Comparison of ENCODE assay signal across 8 cellular contexts in the genomic region with DNA sequence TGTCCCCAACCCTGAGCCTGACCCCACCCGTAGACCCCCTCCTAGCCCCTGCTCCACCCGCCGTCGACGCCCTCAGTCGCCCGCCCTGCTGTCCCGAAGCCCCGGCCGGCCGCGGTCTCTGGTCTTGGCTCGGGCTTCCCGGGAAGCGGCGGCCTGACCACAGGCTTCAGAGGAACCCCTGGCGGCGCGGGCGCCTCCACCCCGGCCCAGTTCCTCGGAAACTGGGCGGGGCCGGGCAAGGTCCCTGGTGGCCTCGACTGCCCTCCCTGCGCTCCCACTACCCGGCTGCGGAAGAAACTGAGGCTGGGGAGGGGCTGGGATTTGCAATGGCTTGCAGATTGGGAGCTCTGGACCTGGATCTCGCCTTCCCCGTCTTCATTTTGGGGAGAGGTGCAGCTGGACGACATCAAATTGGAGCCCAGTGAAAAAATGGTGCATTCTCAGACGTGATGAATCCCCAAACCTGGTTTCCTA. TPM values are rescaled to one million over a fixed set of nuclear protein-coding genes. Genes with fewer than 3 reads are reported as not detected.
DNase-seq lines count a peak whose midpoint lies in the region; ATAC-seq, FAIRE-seq and TF ChIP-seq lines count a peak whose summit lies in the region.

No MANE protein-coding gene starts in this region.

- H3K4me1 Mint-ChIP-seq in GM23338, result peaks cover 33% of the 10 kb centered on the region

- H3K9ac ChIP-seq in kidney (ENCODE audit: low read length in 2 of 2), result peak overlapping the region; percentile 67 to 92

- ATAC-seq in GM23338, result peak; percentile 24
- no peak for ATAC-seq in HG02870 (IDR thresholded peaks at IDR 0.05; ENCODE audit: unreplicated experiment)
- ATAC-seq in GM18909 (IDR thresholded peaks at IDR 0.05; ENCODE audit: poor library complexity, unreplicated experiment), result no peak

- peak overlapping the region; percentile 87 for H3K4me3 Mint-ChIP-seq in GM23338

- peaks cover 21% of the 10 kb centered on the region for H4K20me1 ChIP-seq in GM23338 (replicated peaks; ENCODE audit: insufficient read depth)

- H3K27me3 Mint-ChIP-seq in GM23338 (ENCODE audit: insufficient read depth, low read depth, poor library complexity), result peaks cover 22% of the 10 kb centered on the region

- TF ChIP-seq CTCF in GM23338 (conservative IDR thresholded peaks at IDR 0.05; ENCODE audit: low read depth in 2 of 2) (no peak), cardiac fibroblast (IDR thresholded peaks at IDR 0.05; ENCODE audit: low read depth, low read length) (no peak), kidney (IDR thresholded peaks at IDR 0.05; ENCODE audit: borderline replicate concordance, extremely low read depth, insufficient read depth) (no peak)

- H3K36me3 ChIP-seq in GM23338 (ENCODE audit: insufficient read depth) (peaks cover 21% of the 10 kb centered on the region), kidney (ENCODE audit: control insufficient read depth in 1 of 2, insufficient read depth in 2 of 2, low read length in 2 of 2) (no peaks in the 10 kb centered on the region)

- no peaks in the 10 kb centered on the region for H3K9me2 ChIP-seq in GM23338 (ENCODE audit: insufficient read depth)

- H3K4me3 ChIP-seq in GM23338, result peak overlapping the region; percentile 89
- H3K4me3 ChIP-seq in cardiac fibroblast (replicated peaks in 1 of 2; ENCODE audit: low read depth in 2 of 2, low read length in 2 of 2), result peak overlapping the region; percentile 76
- peak overlapping the region; percentile 64 to 85 for H3K4me3 ChIP-seq in kidney (ENCODE audit: low read length in 2 of 2)

- H3K4me2 ChIP-seq in GM23338, result peak overlapping the region; percentile 98

- intact Hi-C loops in kidney (cut with DNase I), result loop anchor here (5.0 kb wide), 1 partner anchor 279 kb away; no protein-coding TSS in a partner anchor

- H3K27me3 ChIP-seq in GM23338 (ENCODE audit: insufficient read depth), result no peaks in the 10 kb centered on the region

- H3F3A ChIP-seq in GM23338 (replicated peaks; ENCODE audit: low read depth), result peaks cover 39% of the 10 kb centered on the region

- H3K79me2 ChIP-seq in GM23338 (replicated peaks; ENCODE audit: insufficient read depth), result peaks cover 33% of the 10 kb centered on the region

- peak overlapping the region; percentile 84 for H3K27ac ChIP-seq in GM23338 (ENCODE audit: low read depth)
- peak overlapping the region; percentile 98 to 99 for H3K27ac ChIP-seq in kidney (ENCODE audit: low read depth in 2 of 2, low read length in 2 of 2)

- H2AFZ ChIP-seq in GM23338, result peak overlapping the region; percentile 91; the same call in 1 of the 2 replicates

- no peak overlapping the region for H3K27ac Mint-ChIP-seq in GM23338

- no peaks in the 10 kb centered on the region; the same call in 2 of the 3 replicates for H3K9me3 Mint-ChIP-seq in GM23338

- peak; percentile 71 for DNase-seq in GM23338 (ENCODE audit: low spot score)
- DNase-seq in RPMI7951 (ENCODE audit: low read depth), result peak; percentile 79
- peak; percentile 54 to 61 for DNase-seq in cardiac fibroblast (ENCODE audit: low read depth in 2 of 2)
- no peak for DNase-seq in kidney
- peak; percentile 61 for DNase-seq in stimulated activated CD4-positive, alpha-beta T cell treated with anti-CD3 and anti-CD28 coated beads, Interleukin-1b, Interleukin-23, amount 100 ng/mL, for 48 hours
- DNase-seq in GM12892 (ENCODE audit: insufficient read length), result no peak

- H3K36me3 Mint-ChIP-seq in GM23338 (ENCODE audit: low read depth), result peaks cover 27% of the 10 kb centered on the region

- no peaks in the 10 kb centered on the region for H3K9me3 ChIP-seq in kidney (ENCODE audit: control insufficient read depth in 1 of 2, low read length in 2 of 2)

- no peak for FAIRE-seq in kidney (lab: Jason Lieb, UNC)
- FAIRE-seq in GM12892 (lab: Jason Lieb, UNC), result no peak

- H3K4me1 ChIP-seq in GM23338 (ENCODE audit: insufficient read depth) (peaks cover 26% of the 10 kb centered on the region), kidney (ENCODE audit: control insufficient read depth in 1 of 2, insufficient read depth in 1 of 2, low read depth in 1 of 2, low read length in 2 of 2) (peaks cover 15 to 30% of the 10 kb centered on the region in 2 donors)

- no peak for TF ChIP-seq POLR2A in GM12892 (IDR thresholded peaks at IDR 0.05; ENCODE audit: low read depth, low read length)

TF ChIP-seq in GM23338, 12 proteins besides CTCF, POLR2A, EP300 and RAD21 (continues in another document):
- TF ChIP-seq STAT1 (IDR thresholded peaks at IDR 0.05; ENCODE audit: unreplicated experiment), result no peak

RNA-seq across cellular contexts. Expression of a gene that starts 0.7 kb away (rescaled TPM):
- total RNA-seq in GM23338 (2014; rRNA removed; shearing (Covaris generic)), result 79.2 and 84.7 TPM in 2 replicates
- polyA plus RNA-seq in GM23338 (2016; fragmentation: Nextera tagmentation; extraction: Ambion mirVana), result 104 and 108 TPM in 2 replicates
- 17.1 and 21.2 TPM in 2 replicates for total RNA-seq in RPMI7951 (2014; rRNA removed; shearing (Covaris generic))
- total RNA-seq in kidney, result 21.8 TPM
- 10.4 TPM for polyA plus RNA-seq in kidney (ENCODE audit: insufficient read depth, low read depth, low replicate concordance)
- polyA plus RNA-seq in GM12892 (2012; ENCODE audit: missing spikeins), result 4.3 TPM

RNA-seq across cellular contexts. Expression of a gene that starts 12.4 kb away (rescaled TPM):
- total RNA-seq in GM23338 (2014; rRNA removed; shearing (Covaris generic)), result not detected in 2 replicates
- not detected in 2 replicates for polyA plus RNA-seq in GM23338 (2016; fragmentation: Nextera tagmentation; extraction: Ambion mirVana)
- total RNA-seq in RPMI7951 (2014; rRNA removed; shearing (Covaris generic)), result not detected in 2 replicates
- not detected for total RNA-seq in kidney
- polyA plus RNA-seq in kidney (ENCODE audit: insufficient read depth, low read depth, low replicate concordance), result not detected
- 0.81 TPM for polyA plus RNA-seq in GM12892 (2012; ENCODE audit: missing spikeins)

RNA-seq across cellular contexts. Expression of a gene that starts 16.7 kb away (rescaled TPM):
- not detected in 2 replicates for total RNA-seq in GM23338 (2014; rRNA removed; shearing (Covaris generic))
- polyA plus RNA-seq in GM23338 (2016; fragmentation: Nextera tagmentation; extraction: Ambion mirVana) (not detected in 2 replicates), kidney (ENCODE audit: insufficient read depth, low read depth, low replicate concordance) (not detected)
- total RNA-seq in RPMI7951 (2014; rRNA removed; shearing (Covaris generic)), result not detected in 2 replicates
- not detected for total RNA-seq in kidney
- not detected for polyA plus RNA-seq in GM12892 (2012; ENCODE audit: missing spikeins)

RNA-seq across cellular contexts. Expression of a gene that starts 19.6 kb away (rescaled TPM):
- total RNA-seq in GM23338 (2014; rRNA removed; shearing (Covaris generic)), result not detected in 2 replicates
- polyA plus RNA-seq in GM23338 (2016; fragmentation: Nextera tagmentation; extraction: Ambion mirVana) (not detected in 2 replicates), kidney (ENCODE audit: insufficient read depth, low read depth, low replicate concordance) (not detected)
- total RNA-seq in RPMI7951 (2014; rRNA removed; shearing (Covaris generic)), result not detected in 2 replicates
- not detected for total RNA-seq in kidney
- 0.61 TPM for polyA plus RNA-seq in GM12892 (2012; ENCODE audit: missing spikeins)

RNA-seq across cellular contexts. Expression of a gene that starts 24.4 kb away (rescaled TPM):
- not detected in 2 replicates for total RNA-seq in GM23338 (2014; rRNA removed; shearing (Covaris generic))
- polyA plus RNA-seq in GM23338 (2016; fragmentation: Nextera tagmentation; extraction: Ambion mirVana) (1.2 and 2.1 TPM in 2 replicates), kidney (ENCODE audit: insufficient read depth, low read depth, low replicate concordance) (not detected)
- total RNA-seq in RPMI7951 (2014; rRNA removed; shearing (Covaris generic)), result not detected in 2 replicates
- not detected for total RNA-seq in kidney
- polyA plus RNA-seq in GM12892 (2012; ENCODE audit: missing spikeins), result not detected

Comparison
In these comparisons a context has a peak if more than half of its experiments do, and no peak if none do; other contexts are left out.
1. DNase-seq: peak in GM23338 (single experiment), RPMI7951 (single experiment), cardiac fibroblast (2 of 2) and stimulated activated CD4-positive, alpha-beta T cell treated with anti-CD3 and anti-CD28 coated beads, Interleukin-1b, Interleukin-23, amount 100 ng/mL, for 48 hours (single experiment); none in kidney (single experiment) and GM12892 (single experiment).
2. Peak in every context shown above with its lines, with median percentiles within 50 percentile points of each other: H3K4me3 ChIP-seq.